ENCODE assay signal across 12 cellular contexts in the genomic region with DNA sequence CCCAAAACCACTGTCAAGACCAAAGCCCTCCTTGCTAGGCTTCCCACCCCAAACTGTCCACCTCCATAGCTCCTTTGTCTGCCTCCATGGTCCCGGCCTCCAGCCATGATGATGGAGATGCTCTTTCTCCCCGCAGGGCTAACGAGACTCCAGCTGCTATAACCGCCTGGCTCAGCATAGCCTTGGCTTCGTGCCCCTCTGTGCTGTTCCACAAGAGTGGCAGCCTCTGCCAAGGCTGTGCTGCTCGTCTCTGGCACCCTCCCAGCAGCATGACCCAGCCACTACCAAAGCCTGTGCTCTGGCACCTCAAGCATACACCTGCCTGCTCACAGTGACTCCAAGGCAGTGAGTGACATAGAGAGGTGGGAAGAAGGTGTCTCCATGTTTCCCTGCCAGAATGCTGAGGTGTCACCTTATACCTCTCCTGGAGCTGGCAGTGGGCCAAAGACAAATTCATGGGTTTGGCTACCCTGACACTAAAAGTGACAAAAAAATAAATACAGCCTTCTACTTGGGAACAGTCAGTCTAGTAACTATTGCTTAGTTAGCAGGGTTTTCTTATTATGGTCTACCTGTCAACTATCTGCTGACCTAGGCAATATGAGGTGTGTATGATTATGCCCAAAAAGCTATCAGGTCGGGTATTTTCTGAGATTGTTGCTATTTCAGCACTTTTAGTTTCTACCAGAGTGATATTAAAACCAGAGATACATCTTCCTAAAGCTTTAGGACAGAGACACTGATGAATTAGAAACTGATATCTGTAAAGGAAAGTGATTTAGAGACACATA. TPM values are rescaled to one million over a fixed set of nuclear protein-coding genes. Genes with fewer than 3 reads are reported as not detected.
DNase-seq lines count a peak whose midpoint lies in the region; ATAC-seq and FAIRE-seq lines count a peak whose summit lies in the region.
"Had no signal": no experiment of that assay in that cellular context is flagged by ENCODE, and none has a peak within 500 bp of the region (broad histone marks: within the 10 kb centered on the region; RNA-seq: fewer than 3 reads in every experiment).

No MANE protein-coding gene starts in this region.

- H3K36me3 ChIP-seq in trophoblast cell (ENCODE audit: control insufficient read depth in 1 of 2, insufficient read depth in 2 of 2, low read length in 2 of 2): no peaks in the 10 kb centered on the region
- H3K36me3 ChIP-seq: lower lobe of right lung had no signal

- H3K27ac ChIP-seq in trophoblast cell (ENCODE audit: low read depth, low read length): no peak overlapping the region
- H3K27ac ChIP-seq: lower lobe of right lung had no signal

- H4K91ac ChIP-seq in trophoblast cell (ENCODE audit: low read depth, low read length): no peak overlapping the region

- no peaks in the 10 kb centered on the region for H3K4me1 ChIP-seq in trophoblast cell (ENCODE audit: control insufficient read depth in 1 of 2, insufficient read depth in 2 of 2, low read length in 2 of 2)
- H3K4me1 ChIP-seq: lower lobe of right lung had no signal

- H3K23ac ChIP-seq in trophoblast cell (ENCODE audit: low read length): no peak overlapping the region

- no peak overlapping the region for H4K8ac ChIP-seq in trophoblast cell (ENCODE audit: low read depth, low read length)

- no peak overlapping the region for H2BK12ac ChIP-seq in trophoblast cell (ENCODE audit: low read length)

- H3K79me1 ChIP-seq in trophoblast cell (ENCODE audit: low read length): no peaks in the 10 kb centered on the region

- H2AK5ac ChIP-seq in trophoblast cell (ENCODE audit: low read length): no peak overlapping the region

- H2BK120ac ChIP-seq in trophoblast cell (ENCODE audit: insufficient read depth, low read length, poor library complexity): no peak overlapping the region

- no CpG with 5 or more reads among the region's 7 CpGs for WGBS in trophoblast cell (ENCODE audit: extremely low coverage, insufficient coverage, insufficient read length)

- no peak overlapping the region for H3K14ac ChIP-seq in trophoblast cell (ENCODE audit: low read length)

- peaks cover 2% of the 10 kb centered on the region for H3K9me3 ChIP-seq in trophoblast cell (ENCODE audit: insufficient read depth, low read depth, low read length)
- H3K9me3 ChIP-seq: lower lobe of right lung had no signal

- no peak overlapping the region for H4K12ac ChIP-seq in trophoblast cell (ENCODE audit: low read depth, low read length)

- peak overlapping the region; percentile 45 for H3K4me3 ChIP-seq in trophoblast cell (ENCODE audit: low read depth, low read length)
- H3K4me3 ChIP-seq: lower lobe of right lung had no signal

- H3K4me2 ChIP-seq in trophoblast cell (ENCODE audit: low read length): no peak overlapping the region

- H3K4ac ChIP-seq in trophoblast cell (ENCODE audit: low read depth, low read length): no peak overlapping the region

- no peak for ATAC-seq in GM18907 (IDR thresholded peaks at IDR 0.05; ENCODE audit: unreplicated experiment)
- ATAC-seq: lower lobe of right lung had no signal

- H3K9ac ChIP-seq in trophoblast cell (ENCODE audit: low read length): no peak overlapping the region

- H3K27me3 ChIP-seq in trophoblast cell (ENCODE audit: insufficient read depth, low read length): no peaks in the 10 kb centered on the region

- no peak overlapping the region for H3K18ac ChIP-seq in trophoblast cell (ENCODE audit: low read length)

- no peak for FAIRE-seq in frontal cortex (lab: Jason Lieb, UNC)

- no peak overlapping the region for H2BK5ac ChIP-seq in trophoblast cell (ENCODE audit: low read depth, low read length, poor library complexity)

- DNase-seq in DMS79 (lab: John Stamatoyannopoulos, UW): peak; percentile 32
- DNase-seq in NCI-H2029 (lab: John Stamatoyannopoulos, UW): peak; percentile 95
- DNase-seq in frontal cortex (ENCODE audit: low spot score in 2 of 2): peak; percentile 42 to 44
- DNase-seq in trophoblast cell: no peak
- DNase-seq in hepatic stellate cell (ENCODE audit: low spot score): no peak
- no peak for DNase-seq in A172 (ENCODE audit: low spot score)
- DNase-seq: GOT3, lower lobe of right lung, NCI-H146 had no signal

- no peaks in the 10 kb centered on the region for H3K79me2 ChIP-seq in trophoblast cell (ENCODE audit: control insufficient read depth, insufficient read depth, low read length, poor library complexity)

- H2AFZ ChIP-seq in trophoblast cell (ENCODE audit: insufficient read depth, low read length, poor library complexity): no peak overlapping the region

RNA-seq across cellular contexts. Expression of gene KRT73, which starts 16.1 kb away (rescaled TPM):
- not detected for total RNA-seq in frontal cortex
- polyA plus RNA-seq in trophoblast cell (2013): not detected in 2 replicates
- not detected in 2 replicates for total RNA-seq in A172 (2014; rRNA removed; shearing (Covaris generic))
- total RNA-seq: fibroblast of lung, lower lobe of right lung had no signal
- polyA plus RNA-seq: fibroblast of lung had no signal

RNA-seq across cellular contexts. Expression of gene KRT2, which starts 17.6 kb away (rescaled TPM):
- not detected for total RNA-seq in frontal cortex
- polyA plus RNA-seq in trophoblast cell (2013): not detected in 2 replicates
- total RNA-seq in A172 (2014; rRNA removed; shearing (Covaris generic)): not detected in 2 replicates
- total RNA-seq: fibroblast of lung, lower lobe of right lung, skeletal muscle tissue had no signal
- polyA plus RNA-seq: fibroblast of lung had no signal

RNA-seq across cellular contexts. Expression of gene KRT72, which starts 33.2 kb away (rescaled TPM):
- not detected for total RNA-seq in frontal cortex
- polyA plus RNA-seq in trophoblast cell (2013): not detected in 2 replicates
- total RNA-seq in A172 (2014; rRNA removed; shearing (Covaris generic)): not detected in 2 replicates
- total RNA-seq: fibroblast of lung, lower lobe of right lung, skeletal muscle tissue had no signal
- polyA plus RNA-seq: fibroblast of lung had no signal

RNA-seq across cellular contexts. Expression of gene KRT1, which starts 45.7 kb away (rescaled TPM):
- 0.82 TPM for total RNA-seq in frontal cortex
- polyA plus RNA-seq in trophoblast cell (2013): not detected in 2 replicates
- total RNA-seq in A172 (2014; rRNA removed; shearing (Covaris generic)): not detected in 2 replicates
- total RNA-seq: fibroblast of lung had no signal
- polyA plus RNA-seq: fibroblast of lung had no signal

Comparison
In these comparisons a context has a peak if more than half of its experiments do, and no peak if none do; other contexts are left out.
1. DNase-seq: peak in DMS79 (single experiment), NCI-H2029 (single experiment) and frontal cortex (2 of 2); none in trophoblast cell (0 of 2), hepatic stellate cell (single experiment) and A172 (single experiment).